ENCODE assay signal across 8 cellular contexts in the genomic region with DNA sequence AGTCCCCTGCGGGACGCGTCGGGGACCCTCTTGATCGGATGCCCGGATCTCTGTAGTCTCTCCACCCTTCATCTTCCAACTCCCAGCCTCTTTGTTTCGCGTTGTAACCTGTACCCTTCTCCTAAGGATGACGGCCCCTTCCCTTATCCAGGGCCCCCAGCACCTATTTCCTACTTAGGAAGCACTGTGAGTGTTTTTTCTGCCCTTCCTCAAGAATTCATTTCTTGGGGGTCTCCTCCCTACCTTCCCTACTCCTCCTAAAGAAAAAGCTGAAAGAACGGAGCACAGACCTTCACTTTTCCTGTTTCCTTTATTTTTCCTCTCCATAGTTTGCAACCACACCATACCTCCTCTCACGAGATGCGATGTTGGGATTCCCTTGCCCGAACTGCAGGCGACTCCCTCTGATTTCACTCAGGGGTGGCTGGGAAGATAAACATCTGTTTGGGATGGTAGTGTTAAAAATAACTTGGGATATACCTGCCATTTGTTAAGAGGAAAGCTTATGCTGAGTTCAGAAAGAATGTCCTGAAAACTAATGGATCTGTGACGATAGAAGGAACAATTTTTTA. TPM values are rescaled to one million over a fixed set of nuclear protein-coding genes. Genes with fewer than 3 reads are reported as not detected.
A peak's percentile ranks its signal among the peaks of the same experiment; 100 is the strongest.
DNase-seq lines count a peak whose midpoint lies in the region; ATAC-seq and TF ChIP-seq lines count a peak whose summit lies in the region.

No MANE protein-coding gene starts in this region.

- no peak for TF ChIP-seq EP300 in tibial nerve (IDR thresholded peaks at IDR 0.05)

- H3K36me3 Mint-ChIP-seq in activated T-cell treated with anti-CD3 and anti-CD28 coated beads, Interleukin-2, amount 50 U/mL, for 72 hours (ENCODE audit: insufficient read depth in 2 of 2) = peaks cover 0 to 10% of the 10 kb centered on the region in 2 donors
- peaks cover 14% of the 10 kb centered on the region for H3K36me3 Mint-ChIP-seq in activated naive CD8-positive, alpha-beta T cell treated with anti-CD3 and anti-CD28 coated beads for 36 hours

- peak overlapping the region; percentile 61 to 96 (median 91) for H3K4me3 ChIP-seq in tibial nerve

- no peak for TF ChIP-seq CTCF in tibial nerve (IDR thresholded peaks at IDR 0.05)

- no peaks in the 10 kb centered on the region for H3K27me3 ChIP-seq in tibial nerve

- no peaks in the 10 kb centered on the region for H3K9me3 Mint-ChIP-seq in activated T-cell treated with anti-CD3 and anti-CD28 coated beads, Interleukin-2, amount 50 U/mL, for 72 hours
- no peaks in the 10 kb centered on the region for H3K9me3 Mint-ChIP-seq in activated naive CD8-positive, alpha-beta T cell treated with anti-CD3 and anti-CD28 coated beads for 36 hours

- no peak for DNase-seq in activated T-cell treated with anti-CD3 and anti-CD28 coated beads, Interleukin-2, amount 50 U/mL, for 72 hours
- no peak for DNase-seq in activated T-cell treated with anti-CD3 and anti-CD28 coated beads for 4 hours
- no peak for DNase-seq in activated naive CD8-positive, alpha-beta T cell treated with anti-CD3 and anti-CD28 coated beads for 36 hours
- peak; percentile 8 for DNase-seq in kidney tubule cell (ENCODE audit: low spot score)
- DNase-seq in tibial nerve (ENCODE audit: low spot score in 2 of 2) = no peak
- no peak for DNase-seq in G401 (ENCODE audit: low spot score)
- no peak for DNase-seq in GM19240 (ENCODE audit: insufficient read length, low spot score)
- no peak for DNase-seq in activated CD4-positive, alpha-beta T cell treated with anti-CD3 and anti-CD28 coated beads, Interleukin-2, amount 50 U/mL, for 48 hours

- peak overlapping the region; percentile 60 for H3K27ac Mint-ChIP-seq in activated T-cell treated with anti-CD3 and anti-CD28 coated beads, Interleukin-2, amount 50 U/mL, for 72 hours
- peak overlapping the region; percentile 80 for H3K27ac Mint-ChIP-seq in activated naive CD8-positive, alpha-beta T cell treated with anti-CD3 and anti-CD28 coated beads for 36 hours

- peaks cover 53% of the 10 kb centered on the region for H3K4me1 Mint-ChIP-seq in activated T-cell treated with anti-CD3 and anti-CD28 coated beads, Interleukin-2, amount 50 U/mL, for 72 hours (ENCODE audit: low read depth)
- H3K4me1 Mint-ChIP-seq in activated naive CD8-positive, alpha-beta T cell treated with anti-CD3 and anti-CD28 coated beads for 36 hours = peaks cover 29% of the 10 kb centered on the region

- 2% methylated on average over 15 of the region's 15 CpGs for WGBS in tibial nerve, 2 donors

- H3K4me1 ChIP-seq in tibial nerve = peaks cover 0 to 39% (median 14%) of the 10 kb centered on the region in 4 donors

- no peaks in the 10 kb centered on the region for H3K9me3 ChIP-seq in tibial nerve

- H3K36me3 ChIP-seq in tibial nerve = peaks cover 0 to 29% (median 0%) of the 10 kb centered on the region in 3 donors

- H3K4me3 Mint-ChIP-seq in activated T-cell treated with anti-CD3 and anti-CD28 coated beads, Interleukin-2, amount 50 U/mL, for 72 hours = peak overlapping the region; percentile 94 to 99
- H3K4me3 Mint-ChIP-seq in activated naive CD8-positive, alpha-beta T cell treated with anti-CD3 and anti-CD28 coated beads for 36 hours = peak overlapping the region; percentile 99

- no peaks in the 10 kb centered on the region for H3K27me3 Mint-ChIP-seq in activated T-cell treated with anti-CD3 and anti-CD28 coated beads, Interleukin-2, amount 50 U/mL, for 72 hours (ENCODE audit: low read depth)
- H3K27me3 Mint-ChIP-seq in activated naive CD8-positive, alpha-beta T cell treated with anti-CD3 and anti-CD28 coated beads for 36 hours = no peaks in the 10 kb centered on the region

- peak overlapping the region; percentile 21 to 80 (median 50) for H3K27ac ChIP-seq in tibial nerve

- TF ChIP-seq POLR2A in tibial nerve (IDR thresholded peaks at IDR 0.05) = no peak

- ATAC-seq in activated T-cell treated with anti-CD3 and anti-CD28 coated beads, Interleukin-2, amount 50 U/mL, for 72 hours (replicated peaks in 1 of 2) = no peak

- in situ Hi-C loops in G401 (cut with HindIII; ENCODE audit: low sequenced_read_pairs) = loop anchor here (25.0 kb wide), 1 partner anchor 275 kb away; a partner anchor contains a TSS

RNA-seq across cellular contexts. Expression of a gene that starts 0.6 kb away (rescaled TPM):
- 10 to 100 TPM; 11.1 to 13.2 TPM for total RNA-seq in activated T-cell treated with anti-CD3 and anti-CD28 coated beads, Interleukin-2, amount 50 U/mL, for 72 hours
- 10 to 100 TPM; 16.0 to 16.7 TPM for total RNA-seq in activated naive CD8-positive, alpha-beta T cell treated with anti-CD3 and anti-CD28 coated beads for 36 hours
- 10 to 100 TPM; 11.4 to 14.2 (median 11.6) TPM for total RNA-seq in tibial nerve
- 33.4 and 64.3 TPM in 2 replicates for total RNA-seq in G401 (2014; rRNA removed; shearing (Covaris generic))

RNA-seq across cellular contexts. Expression of a gene that starts 0.7 kb away (rescaled TPM):
- total RNA-seq in activated T-cell treated with anti-CD3 and anti-CD28 coated beads, Interleukin-2, amount 50 U/mL, for 72 hours = 10 to 100 TPM; 38.7 to 41.4 TPM
- 10 to 100 TPM; 49.0 to 52.8 TPM for total RNA-seq in activated naive CD8-positive, alpha-beta T cell treated with anti-CD3 and anti-CD28 coated beads for 36 hours
- 10 to 100 TPM; 18.3 to 29.6 (median 23.3) TPM for total RNA-seq in tibial nerve
- 33.1 and 45.4 TPM in 2 replicates for total RNA-seq in G401 (2014; rRNA removed; shearing (Covaris generic))

RNA-seq across cellular contexts. Expression of a gene that starts 56.5 kb away (rescaled TPM):
- 100 to 1,000 TPM; 118 to 136 TPM for total RNA-seq in activated T-cell treated with anti-CD3 and anti-CD28 coated beads, Interleukin-2, amount 50 U/mL, for 72 hours
- 100 to 1,000 TPM; 153 to 158 TPM for total RNA-seq in activated naive CD8-positive, alpha-beta T cell treated with anti-CD3 and anti-CD28 coated beads for 36 hours
- total RNA-seq in tibial nerve = 10 to 100 TPM; 64.9 to 90.0 (median 80.4) TPM
- total RNA-seq in G401 (2014; rRNA removed; shearing (Covaris generic)) = 56.0 and 64.6 TPM in 2 replicates

RNA-seq across cellular contexts. Expression of a gene that starts 56.8 kb away (rescaled TPM):
- 10 to 100 TPM; 35.0 to 51.9 TPM for total RNA-seq in activated T-cell treated with anti-CD3 and anti-CD28 coated beads, Interleukin-2, amount 50 U/mL, for 72 hours
- total RNA-seq in activated naive CD8-positive, alpha-beta T cell treated with anti-CD3 and anti-CD28 coated beads for 36 hours = 10 to 100 TPM; 43.8 to 44.5 TPM
- 10 to 100 TPM; 17.9 to 29.5 (median 20.4) TPM for total RNA-seq in tibial nerve
- 54.0 and 73.2 TPM in 2 replicates for total RNA-seq in G401 (2014; rRNA removed; shearing (Covaris generic))
